Comparison of ENCODE assay signal across 26 cellular contexts in genomic region chr9:135447126-135447525, GRCh38. TPM values are rescaled to one million over a fixed set of nuclear protein-coding genes. Genes with fewer than 3 reads are reported as not detected.
"Had no signal": no experiment of that assay in that cellular context is flagged by ENCODE, and none has a peak within 500 bp of the region (broad histone marks: within the 10 kb centered on the region; RNA-seq: fewer than 3 reads in every experiment).

No MANE protein-coding gene starts in this region.

- H3K27ac ChIP-seq: adrenal gland, ascending aorta, breast epithelium, cardiac muscle cell, colonic mucosa had no signal

- H3K4me1 ChIP-seq: adrenal gland, ascending aorta, breast epithelium, colonic mucosa had no signal

- H3K27me3 ChIP-seq: adrenal gland, ascending aorta, cardiac muscle cell, colonic mucosa had no signal

- DNase-seq: activated CD4-positive, alpha-beta memory T cell treated with anti-CD3 and anti-CD28 coated beads for 36 hours; activated CD4-positive, alpha-beta T cell treated with anti-CD3 and anti-CD28 coated beads for 36 hours; activated CD4-positive, alpha-beta T cell treated with anti-CD3 and anti-CD28 coated beads, Interleukin-2, amount 10 ng/mL, durations not matched to agents 24 days and 14 days; activated CD4-positive, CD25-positive, alpha-beta regulatory T cell; activated CD4-positive, CD25-positive, alpha-beta regulatory T cell treated with anti-CD3 and anti-CD28 coated beads, Interleukin-2, amount 50 U/mL, for 72 hours; activated CD8-positive, alpha-beta memory T cell treated with anti-CD3 and anti-CD28 coated beads, Interleukin-2, amount 10 ng/mL, durations not matched to agents 7 days and 5 days; activated CD8-positive, alpha-beta memory T cell treated with anti-CD3 and anti-CD28 coated beads, Interleukin-2, amount 50 U/mL, for 4 hours; activated CD8-positive, alpha-beta T cell treated with anti-CD3 and anti-CD28 coated beads, Interleukin-2, amount 10 ng/mL, durations not matched to agents 7 days and 5 days; activated effector memory CD4-positive, alpha-beta T cell treated with anti-CD3 and anti-CD28 coated beads, Interleukin-2, amount 50 U/mL, for 16 hours; activated naive CD4-positive, alpha-beta T cell treated with anti-CD3 and anti-CD28 coated beads for 36 hours; activated naive CD8-positive, alpha-beta T cell treated with anti-CD3 and anti-CD28 coated beads for 36 hours; activated naive CD8-positive, alpha-beta T cell treated with anti-CD3 and anti-CD28 coated beads, Interleukin-2, amount 50 U/mL, for 24 hours; activated T-cell treated with anti-CD3 and anti-CD28 coated beads, Interleukin-2, amount 50 U/mL, for 1 hour; activated T-cell treated with anti-CD3 and anti-CD28 coated beads, Interleukin-2, amount 50 U/mL, for 48 hours; adrenal gland; central memory CD4-positive, alpha-beta T cell; cerebellar nuclear complex; colonic mucosa; effector memory CD4-positive, alpha-beta T cell; endodermal cell; foreskin fibroblast; T-helper 2 cell had no signal

- ATAC-seq: activated CD4-positive, alpha-beta T cell treated with anti-CD3 and anti-CD28 coated beads for 36 hours; activated CD8-positive, alpha-beta memory T cell treated with anti-CD3 and anti-CD28 coated beads, Interleukin-2, amount 10 ng/mL, durations not matched to agents 7 days and 5 days; activated CD8-positive, alpha-beta T cell treated with anti-CD3 and anti-CD28 coated beads, Interleukin-2, amount 10 ng/mL, durations not matched to agents 7 days and 5 days; activated naive CD8-positive, alpha-beta T cell treated with anti-CD3 and anti-CD28 coated beads, Interleukin-2, amount 50 U/mL, for 24 hours; esophagus mucosa had no signal

- H3K9me3 ChIP-seq: adrenal gland, ascending aorta, breast epithelium, colonic mucosa had no signal

- H3K36me3 ChIP-seq: adrenal gland, ascending aorta, breast epithelium, cardiac muscle cell, colonic mucosa had no signal

- H3K4me3 ChIP-seq: adrenal gland, ascending aorta, breast epithelium, cardiac muscle cell, colonic mucosa had no signal

RNA-seq across cellular contexts. Expression of gene PPP1R26, which starts 32.5 kb away (rescaled TPM):
- total RNA-seq: activated CD8-positive, alpha-beta T cell treated with anti-CD3 and anti-CD28 coated beads, Interleukin-2, amount 10 ng/mL, durations not matched to agents 7 days and 5 days had no signal
